8 cellular contexts compared by ENCODE assay signal in genomic region chr20:50793575-50794016, GRCh38. TPM values are rescaled to one million over a fixed set of nuclear protein-coding genes. Genes with fewer than 3 reads are reported as not detected.
DNase-seq lines count a peak whose midpoint lies in the region; ATAC-seq and TF ChIP-seq lines count a peak whose summit lies in the region.
"Not testable (repeated sequence)": the region's sequence is repeated elsewhere in the genome, so short reads cannot be mapped to it uniquely, and the experiment has no call there.

No MANE protein-coding gene starts in this region.

- H3K9me3 ChIP-seq in CD8-positive, alpha-beta T cell (ENCODE audit: low read length); OCI-LY3 (ENCODE audit: insufficient read depth, low read length); esophagus squamous epithelium: not testable (repeated sequence)

- H3K4me3 ChIP-seq in CD8-positive, alpha-beta T cell (ENCODE audit: low read depth, low read length); HFF-Myc (replicated peaks; ENCODE audit: low read depth, low read length); esophagus squamous epithelium: not testable (repeated sequence)
- H3K4me3 ChIP-seq in OCI-LY3 (ENCODE audit: low read length): peak overlapping the region; percentile 82; the same call in 1 of the 2 replicates

- H3K36me3 ChIP-seq in CD8-positive, alpha-beta T cell (ENCODE audit: insufficient read depth, low read length); OCI-LY3 (replicated peaks; ENCODE audit: low read depth, low read length); esophagus squamous epithelium: not testable (repeated sequence)

- POLR2A ChIA-PET in CD8-positive, alpha-beta T cell (lab: Charles Lee): interaction anchor here (0.8 to 4.6 kb wide), 4 partner anchors 26 to 165 kb away, joined by 3 to 77 read pairs (median 20); partner anchors contain the start of genes ADNP, DPM1 and MOCS3
- POLR2A ChIA-PET in naive thymus-derived CD8-positive, alpha-beta T cell (lab: Charles Lee): interaction anchor here (0.6 to 11.3 kb wide), 11 partner anchors 12 to 164 kb away, joined by 3 to 272 read pairs (median 7); partner anchors contain the start of genes ADNP, DPM1 and MOCS3

- not testable (repeated sequence) for H3K9me3 Mint-ChIP-seq in CD8-positive, alpha-beta T cell; activated naive CD8-positive, alpha-beta T cell treated with anti-CD3 and anti-CD28 coated beads for 36 hours; naive thymus-derived CD8-positive, alpha-beta T cell

- not testable (repeated sequence) for H4K20me1 ChIP-seq in OCI-LY3 (ENCODE audit: insufficient read depth, low read length)

- H3K4me1 ChIP-seq in CD8-positive, alpha-beta T cell (ENCODE audit: insufficient read depth, low read length): peaks cover 29% of the 10 kb centered on the region
- H3K4me1 ChIP-seq in OCI-LY3 (ENCODE audit: low read length): peaks cover 22% of the 10 kb centered on the region
- peaks cover 23 to 57% (median 26%) of the 10 kb centered on the region in 3 donors for H3K4me1 ChIP-seq in esophagus squamous epithelium

- H3K4me3 Mint-ChIP-seq in CD8-positive, alpha-beta T cell: peak overlapping the region; percentile 58
- not testable (repeated sequence) for H3K4me3 Mint-ChIP-seq in activated naive CD8-positive, alpha-beta T cell treated with anti-CD3 and anti-CD28 coated beads for 36 hours
- peak overlapping the region; percentile 66 to 86 (median 76) for H3K4me3 Mint-ChIP-seq in naive thymus-derived CD8-positive, alpha-beta T cell

- not testable (repeated sequence) for H3K27me3 Mint-ChIP-seq in CD8-positive, alpha-beta T cell (ENCODE audit: low read depth); activated naive CD8-positive, alpha-beta T cell treated with anti-CD3 and anti-CD28 coated beads for 36 hours; naive thymus-derived CD8-positive, alpha-beta T cell

- peak; percentile 20 to 60 (median 38) for DNase-seq in CD8-positive, alpha-beta T cell
- not testable (repeated sequence) for DNase-seq in HFF-Myc (ENCODE audit: extremely low read depth, low read depth); esophagus squamous epithelium (lab: John Stamatoyannopoulos, UW)
- peak; percentile 31 to 33 for DNase-seq in activated CD4-positive, alpha-beta T cell treated with anti-CD3 and anti-CD28 coated beads for 4 hours
- DNase-seq in activated naive CD8-positive, alpha-beta T cell treated with anti-CD3 and anti-CD28 coated beads for 36 hours: peak; percentile 51
- peak in 6 of 10 donors; percentile 16 to 71 (median 46) for DNase-seq in naive thymus-derived CD8-positive, alpha-beta T cell
- peak in 4 of 6 experiments; percentile 11 to 38 (median 34) for DNase-seq in stimulated activated naive CD4-positive, alpha-beta T cell (lab: John Stamatoyannopoulos, UW)

- peaks cover 25% of the 10 kb centered on the region for H3K4me1 Mint-ChIP-seq in CD8-positive, alpha-beta T cell (ENCODE audit: low read depth)
- peaks cover 17% of the 10 kb centered on the region for H3K4me1 Mint-ChIP-seq in activated naive CD8-positive, alpha-beta T cell treated with anti-CD3 and anti-CD28 coated beads for 36 hours
- H3K4me1 Mint-ChIP-seq in naive thymus-derived CD8-positive, alpha-beta T cell: peaks cover 0 to 32% (median 18%) of the 10 kb centered on the region in 4 donors

- ATAC-seq in CD8-positive, alpha-beta T cell; naive thymus-derived CD8-positive, alpha-beta T cell: not testable (repeated sequence)

- H3K4me2 ChIP-seq in OCI-LY3 (ENCODE audit: low read length): peak overlapping the region; percentile 93; the same call in 1 of the 2 replicates

- H2AFZ ChIP-seq in OCI-LY3 (ENCODE audit: low read depth, low read length): not testable (repeated sequence)

- not testable (repeated sequence) for TF ChIP-seq POLR2A in esophagus squamous epithelium (IDR thresholded peaks at IDR 0.05)

- H3K27ac Mint-ChIP-seq in CD8-positive, alpha-beta T cell: not testable (repeated sequence)
- peak overlapping the region; percentile 56 for H3K27ac Mint-ChIP-seq in activated naive CD8-positive, alpha-beta T cell treated with anti-CD3 and anti-CD28 coated beads for 36 hours
- peak overlapping the region in 7 of 10 donors; percentile 38 to 90 (median 79) for H3K27ac Mint-ChIP-seq in naive thymus-derived CD8-positive, alpha-beta T cell

- not testable (repeated sequence) for H3K27ac ChIP-seq in CD8-positive, alpha-beta T cell (ENCODE audit: low read depth, low read length); OCI-LY3 (ENCODE audit: low read length)
- H3K27ac ChIP-seq in esophagus squamous epithelium: peak overlapping the region in 1 of 4 donors; percentile 85

- CTCF ChIA-PET in CD8-positive, alpha-beta T cell (lab: Charles Lee): interaction anchor here (0.7 to 7.9 kb wide), 25 partner anchors 9 to 513 kb away, joined by 3 to 119 read pairs (median 6); partner anchors contain the start of genes ADNP, DPM1 and MOCS3

- H3K36me3 Mint-ChIP-seq in CD8-positive, alpha-beta T cell; activated naive CD8-positive, alpha-beta T cell treated with anti-CD3 and anti-CD28 coated beads for 36 hours; naive thymus-derived CD8-positive, alpha-beta T cell: not testable (repeated sequence)

- not testable (repeated sequence) for H3K9ac ChIP-seq in OCI-LY3 (ENCODE audit: low read length)

- H3K27me3 ChIP-seq in CD8-positive, alpha-beta T cell (ENCODE audit: insufficient read depth, low read length); OCI-LY3 (ENCODE audit: low read depth, low read length); esophagus squamous epithelium: not testable (repeated sequence)

- WGBS in esophagus squamous epithelium, 2 donors: 54 to 63% methylated on average over 7 to 12 of the region's 13 CpGs

- not testable (repeated sequence) for H3K79me2 ChIP-seq in OCI-LY3 (ENCODE audit: low read length)

- intact Hi-C loops in CD8-positive, alpha-beta T cell (cut with DNase I, micrococcal nuclease): loop anchor here (1.0 to 10.0 kb wide), 9 partner anchors 25 to 286 kb away; partner anchors contain the start of genes DPM1 (in 2 of the 2), MOCS3 (in 2 of the 2) and PARD6B (in 2 of the 2)
- intact Hi-C loops in esophagus squamous epithelium (cut with DNase I): not testable (repeated sequence)

- peak; percentile 51 for TF ChIP-seq CTCF in CD8-positive, alpha-beta T cell (IDR thresholded peaks at IDR 0.05)
- TF ChIP-seq CTCF in HFF-Myc (IDR thresholded peaks at IDR 0.05; ENCODE audit: low read depth, low read length, missing control alignments) (peak; percentile 51), OCI-LY3 (IDR thresholded peaks at IDR 0.05; ENCODE audit: low read depth, low read length) (peak; percentile 56), esophagus squamous epithelium (IDR thresholded peaks at IDR 0.05) (peak; percentile 5 to 45 (median 28))

RNA-seq across cellular contexts. Expression of gene BCAS4, which starts 1.3 kb away (rescaled TPM):
- 10 to 100 TPM; 29.4 to 32.3 TPM for total RNA-seq in CD8-positive, alpha-beta T cell
- total RNA-seq in activated naive CD8-positive, alpha-beta T cell treated with anti-CD3 and anti-CD28 coated beads for 36 hours: 10 to 100 TPM; 27.1 to 28.9 TPM
- 1 to 10 TPM in 1 of 4 donors, under 1 TPM in 3; 0.18 to 2.3 (median 0.54) TPM for total RNA-seq in esophagus squamous epithelium
- 10 to 100 TPM; 77.4 to 89.9 TPM for total RNA-seq in naive thymus-derived CD8-positive, alpha-beta T cell
- 10 to 100 TPM; 33.5 to 51.5 (median 39.9) TPM for polyA plus RNA-seq in naive thymus-derived CD8-positive, alpha-beta T cell

Comparison
In these comparisons a context has a peak if more than half of its experiments do, and no peak if none do; other contexts are left out.
1. RNA of gene BCAS4, which starts 1.3 kb away (total RNA-seq): 77.4 to 89.9 TPM in naive thymus-derived CD8-positive, alpha-beta T cell, 29.4 to 32.3 TPM in CD8-positive, alpha-beta T cell and 27.1 to 28.9 TPM in activated naive CD8-positive, alpha-beta T cell treated with anti-CD3 and anti-CD28 coated beads for 36 hours; 0.18 to 2.3 TPM in esophagus squamous epithelium; every median in the first group is over 4 times any median in the second.
2. Peak in every context shown above with its lines, with median percentiles within 50 percentile points of each other: CTCF ChIP-seq.